In genomic region chr21:15462092-15462491, GRCh38 we compare ENCODE assay signal across 23 cellular contexts.
DNase-seq lines count a peak whose midpoint lies in the region; ATAC-seq, FAIRE-seq and TF ChIP-seq lines count a peak whose summit lies in the region.
"Had no signal": no experiment of that assay in that cellular context is flagged by ENCODE, and none has a peak within 500 bp of the region (broad histone marks: within the 10 kb centered on the region; RNA-seq: fewer than 3 reads in every experiment).

No MANE protein-coding gene starts in this region.

- no TSS peak for BruUV-seq in HepG2 (replicated peaks; lab: Mats Ljungman, UMichigan)

- no peak overlapping the region for H3K9ac ChIP-seq in HepG2 (ENCODE audit: insufficient read depth, low read depth, low read length)
- H3K9ac ChIP-seq in neural progenitor cell: no peak overlapping the region
- H3K9ac ChIP-seq: BLaER1 treated with 17β-estradiol and CSF1 and Interleukin-3, amounts not matched to agents 10 nM and 100 nM had no signal

- no peak overlapping the region for H3K4me3 ChIP-seq in HepG2 (replicated peaks in 1 of 3; ENCODE audit: insufficient read depth in 1 of 3, low read depth in 2 of 3, low read length in 3 of 3)
- no peak overlapping the region for H3K4me3 ChIP-seq in right lobe of liver
- H3K4me3 ChIP-seq in neural progenitor cell: no peak overlapping the region
- H3K4me3 ChIP-seq: A549; BLaER1 treated with 17β-estradiol and CSF1 and Interleukin-3, amounts not matched to agents 10 nM and 100 nM; GM12878 had no signal

- peaks cover 4% of the 10 kb centered on the region for H3K36me3 Mint-ChIP-seq in neural progenitor cell
- H3K36me3 Mint-ChIP-seq: CD8-positive, alpha-beta T cell had no signal

- H3K27me3 Mint-ChIP-seq in neural progenitor cell (ENCODE audit: insufficient read depth, low read depth): peaks cover 2% of the 10 kb centered on the region
- H3K27me3 Mint-ChIP-seq: CD4-positive, alpha-beta T cell had no signal

- H2AFZ ChIP-seq in HepG2 (ENCODE audit: low read length) (no peak overlapping the region), neural progenitor cell (replicated peaks) (no peak overlapping the region)

- CTCF ChIA-PET in HepG2 (lab: Yijun Ruan, JAX; ENCODE audit: low intra/inter-chr PET ratio, low total read pairs) (no interaction called here), RWPE1 (lab: Yijun Ruan, JAX) (no interaction called here)

- H3K4me1 Mint-ChIP-seq in neural progenitor cell: peaks cover 33% of the 10 kb centered on the region
- H3K4me1 Mint-ChIP-seq: B cell had no signal

- peak overlapping the region; percentile 69 for H3K27ac Mint-ChIP-seq in neural progenitor cell
- H3K27ac Mint-ChIP-seq: B cell; CD4-positive, alpha-beta T cell; CD8-positive, alpha-beta T cell had no signal

- H3K4me2 ChIP-seq in HepG2 (ENCODE audit: low read depth, low read length) (no peak overlapping the region), neural progenitor cell (no peak overlapping the region)
- H3K4me2 ChIP-seq: A549; BLaER1 treated with 17β-estradiol and CSF1 and Interleukin-3, amounts not matched to agents 10 nM and 100 nM had no signal

- POLR2A ChIA-PET in HepG2 (lab: Yijun Ruan, JAX): no interaction called here
- POLR2A ChIA-PET in RWPE1 (lab: Yijun Ruan, JAX; ENCODE audit: low non-redundant PET): no interaction called here

- ATAC-seq in HepG2 (no peak), right lobe of liver (no peak)
- ATAC-seq: A549; CD8-positive, alpha-beta T cell; GM12878 had no signal

- in situ Hi-C loops in HepG2 (cut with HindIII; ENCODE audit: extremely low pct_ligation_motif_present, low pct_unique_long_range_greater_than_20kb): no loop called here

- H4K20me1 ChIP-seq in HepG2 (ENCODE audit: insufficient read depth, low read length): no peaks in the 10 kb centered on the region
- H4K20me1 ChIP-seq in neural progenitor cell (ENCODE audit: low read depth): no peaks in the 10 kb centered on the region
- H4K20me1 ChIP-seq: BLaER1 treated with 17β-estradiol and CSF1 and Interleukin-3, amounts not matched to agents 10 nM and 100 nM had no signal

- H3K36me3 ChIP-seq in HepG2 (replicated peaks in 1 of 2; ENCODE audit: control insufficient read depth in 1 of 2, insufficient read depth in 2 of 2, low read length in 2 of 2): no peaks in the 10 kb centered on the region
- H3K36me3 ChIP-seq in right lobe of liver: no peaks in the 10 kb centered on the region
- H3K36me3 ChIP-seq in neural progenitor cell: no peaks in the 10 kb centered on the region
- H3K36me3 ChIP-seq: BLaER1 treated with 17β-estradiol and CSF1 and Interleukin-3, amounts not matched to agents 10 nM and 100 nM had no signal

- no peak for TF ChIP-seq CTCF in HepG2 (CRISPR knock-in tag; IDR thresholded peaks at IDR 0.05)
- TF ChIP-seq CTCF in right lobe of liver (IDR thresholded peaks at IDR 0.05): no peak
- TF ChIP-seq CTCF in neural progenitor cell (IDR thresholded peaks at IDR 0.05): no peak
- TF ChIP-seq CTCF in RWPE1 (conservative IDR thresholded peaks at IDR 0.05; ENCODE audit: low read depth): no peak

- H3F3A ChIP-seq in neural progenitor cell (ENCODE audit: low read depth): no peaks in the 10 kb centered on the region

- TF ChIP-seq RAD21 in HepG2 (CRISPR knock-in tag; IDR thresholded peaks at IDR 0.05): no peak

- H3K27me3 ChIP-seq in HepG2 (ENCODE audit: control insufficient read depth in 1 of 2, insufficient read depth in 2 of 2, low read length in 2 of 2): no peaks in the 10 kb centered on the region
- H3K27me3 ChIP-seq in right lobe of liver: no peaks in the 10 kb centered on the region
- H3K27me3 ChIP-seq in neural progenitor cell: no peaks in the 10 kb centered on the region
- H3K27me3 ChIP-seq: BLaER1 treated with 17β-estradiol and CSF1 and Interleukin-3, amounts not matched to agents 10 nM and 100 nM had no signal

- intact Hi-C loops in HepG2 (cut with micrococcal nuclease; ENCODE audit: unreplicated experiment): no loop called here
- intact Hi-C loops in right lobe of liver (cut with DNase I): no loop called here

- no peak for FAIRE-seq in HepG2 (lab: Jason Lieb, UNC)
- FAIRE-seq: A549, D721Med, G401.6, GM12878, GM12892, GM18507 had no signal

- 71% methylated on average over 1 of the region's 1 CpG for WGBS in HepG2 (ENCODE audit: low lambda C conversion rate)
- 17% methylated on average over 1 of the region's 1 CpG for WGBS in right lobe of liver (ENCODE audit: insufficient coverage, low coverage, low lambda C conversion rate, missing lambda C conversion rate)

- H3K4me3 Mint-ChIP-seq in neural progenitor cell: no peak overlapping the region
- H3K4me3 Mint-ChIP-seq: B cell; CD4-positive, alpha-beta T cell; CD8-positive, alpha-beta T cell had no signal

- H3K27ac ChIP-seq in HepG2 (ENCODE audit: extremely low read length, insufficient read depth, low read length) (no peak overlapping the region), right lobe of liver (no peak overlapping the region), neural progenitor cell (no peak overlapping the region), RWPE1 (no peak overlapping the region)
- H3K27ac ChIP-seq: 22Rv1; A549; BLaER1 treated with 17β-estradiol and CSF1 and Interleukin-3, amounts not matched to agents 10 nM and 100 nM; C4-2B had no signal

- H3K9me3 ChIP-seq in HepG2 (ENCODE audit: low read length): no peaks in the 10 kb centered on the region
- H3K9me3 ChIP-seq in right lobe of liver: no peaks in the 10 kb centered on the region
- no peaks in the 10 kb centered on the region for H3K9me3 ChIP-seq in neural progenitor cell (ENCODE audit: low read depth)
- H3K9me3 ChIP-seq: A549, Caco-2 had no signal

- H3K79me2 ChIP-seq in HepG2 (ENCODE audit: insufficient read depth, low read length) (no peaks in the 10 kb centered on the region), neural progenitor cell (ENCODE audit: low read depth) (no peaks in the 10 kb centered on the region)

- H3K4me1 ChIP-seq in HepG2 (ENCODE audit: insufficient read depth, low read length): peaks cover 22% of the 10 kb centered on the region
- peaks cover 0 to 1% (median 0%) of the 10 kb centered on the region in 4 donors for H3K4me1 ChIP-seq in right lobe of liver
- peaks cover 12% of the 10 kb centered on the region for H3K4me1 ChIP-seq in neural progenitor cell
- H3K4me1 ChIP-seq: A549, Caco-2 had no signal

- DNase-seq in NCI-H526 (lab: John Stamatoyannopoulos, UW): peak; percentile 43 to 47
- no peak for DNase-seq in NCI-H526 treated with DMSO at 0.1 percent for 48 hours (lab: John Stamatoyannopoulos, UW)
- DNase-seq in HepG2 (ENCODE audit: low spot score): no peak
- DNase-seq in right lobe of liver: no peak
- DNase-seq in neural progenitor cell (ENCODE audit: low spot score): no peak
- no peak for DNase-seq in GF-D8 (lab: John Stamatoyannopoulos, UW)
- DNase-seq in RWPE1 (ENCODE audit: low spot score): no peak
- DNase-seq: AML-193; Caco-2; Calu3; CD4-positive, alpha-beta T cell; CD8-positive, alpha-beta T cell; DMS79 treated with DMSO at 0.1 percent for 48 hours had no signal

- TF ChIP-seq POLR2A in HepG2 (IDR thresholded peaks at IDR 0.05; ENCODE audit: insufficient read depth in 1 of 2, low read depth in 2 of 2, low read length in 2 of 2) (no peak), right lobe of liver (IDR thresholded peaks at IDR 0.05) (no peak)

- H3K9me3 Mint-ChIP-seq in neural progenitor cell: peaks cover 29% of the 10 kb centered on the region
- H3K9me3 Mint-ChIP-seq: CD4-positive, alpha-beta T cell; CD8-positive, alpha-beta T cell had no signal

- TF ChIP-seq EP300 in HepG2 (IDR thresholded peaks at IDR 0.05; ENCODE audit: low read depth in 2 of 2, low read length in 2 of 2): 0 out of 4 replicates have a peak, but pooled peaks of 1 of the 2 experiments have one; percentile 35
- TF ChIP-seq EP300 in HepG2 (CRISPR knock-in tag; IDR thresholded peaks at IDR 0.05; ENCODE audit: borderline replicate concordance): no peak

TF ChIP-seq in HepG2, 621 proteins besides CTCF, POLR2A, EP300 and RAD21 (continues in another document):
- TF ChIP-seq SOX5 (CRISPR knock-in tag; IDR thresholded peaks at IDR 0.05; ENCODE audit: borderline replicate concordance) (peak; percentile 19; the same call in 1 of the 2 replicates), FOXP4 (CRISPR knock-in tag; IDR thresholded peaks at IDR 0.05) (peak; percentile 25; the same call in 1 of the 2 replicates)
- TF ChIP-seq, protein P1, sequence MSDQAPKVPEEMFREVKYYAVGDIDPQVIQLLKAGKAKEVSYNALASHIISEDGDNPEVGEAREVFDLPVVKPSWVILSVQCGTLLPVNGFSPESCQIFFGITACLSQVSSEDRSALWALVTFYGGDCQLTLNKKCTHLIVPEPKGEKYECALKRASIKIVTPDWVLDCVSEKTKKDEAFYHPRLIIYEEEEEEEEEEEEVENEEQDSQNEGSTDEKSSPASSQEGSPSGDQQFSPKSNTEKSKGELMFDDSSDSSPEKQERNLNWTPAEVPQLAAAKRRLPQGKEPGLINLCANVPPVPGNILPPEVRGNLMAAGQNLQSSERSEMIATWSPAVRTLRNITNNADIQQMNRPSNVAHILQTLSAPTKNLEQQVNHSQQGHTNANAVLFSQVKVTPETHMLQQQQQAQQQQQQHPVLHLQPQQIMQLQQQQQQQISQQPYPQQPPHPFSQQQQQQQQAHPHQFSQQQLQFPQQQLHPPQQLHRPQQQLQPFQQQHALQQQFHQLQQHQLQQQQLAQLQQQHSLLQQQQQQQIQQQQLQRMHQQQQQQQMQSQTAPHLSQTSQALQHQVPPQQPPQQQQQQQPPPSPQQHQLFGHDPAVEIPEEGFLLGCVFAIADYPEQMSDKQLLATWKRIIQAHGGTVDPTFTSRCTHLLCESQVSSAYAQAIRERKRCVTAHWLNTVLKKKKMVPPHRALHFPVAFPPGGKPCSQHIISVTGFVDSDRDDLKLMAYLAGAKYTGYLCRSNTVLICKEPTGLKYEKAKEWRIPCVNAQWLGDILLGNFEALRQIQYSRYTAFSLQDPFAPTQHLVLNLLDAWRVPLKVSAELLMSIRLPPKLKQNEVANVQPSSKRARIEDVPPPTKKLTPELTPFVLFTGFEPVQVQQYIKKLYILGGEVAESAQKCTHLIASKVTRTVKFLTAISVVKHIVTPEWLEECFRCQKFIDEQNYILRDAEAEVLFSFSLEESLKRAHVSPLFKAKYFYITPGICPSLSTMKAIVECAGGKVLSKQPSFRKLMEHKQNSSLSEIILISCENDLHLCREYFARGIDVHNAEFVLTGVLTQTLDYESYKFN (CRISPR knock-in tag; conservative IDR thresholded peaks at IDR 0.05): no peak

Comparison
In these comparisons a context has a peak if more than half of its experiments do, and no peak if none do; other contexts are left out.
1. DNase-seq: peak in NCI-H526 (2 of 2); none in NCI-H526 treated with DMSO at 0.1 percent for 48 hours (single experiment), HepG2 (single experiment), right lobe of liver (0 of 3), neural progenitor cell (single experiment), GF-D8 (single experiment) and RWPE1 (single experiment).